ENCODE assay signal across 1 cellular context in the genomic region with DNA sequence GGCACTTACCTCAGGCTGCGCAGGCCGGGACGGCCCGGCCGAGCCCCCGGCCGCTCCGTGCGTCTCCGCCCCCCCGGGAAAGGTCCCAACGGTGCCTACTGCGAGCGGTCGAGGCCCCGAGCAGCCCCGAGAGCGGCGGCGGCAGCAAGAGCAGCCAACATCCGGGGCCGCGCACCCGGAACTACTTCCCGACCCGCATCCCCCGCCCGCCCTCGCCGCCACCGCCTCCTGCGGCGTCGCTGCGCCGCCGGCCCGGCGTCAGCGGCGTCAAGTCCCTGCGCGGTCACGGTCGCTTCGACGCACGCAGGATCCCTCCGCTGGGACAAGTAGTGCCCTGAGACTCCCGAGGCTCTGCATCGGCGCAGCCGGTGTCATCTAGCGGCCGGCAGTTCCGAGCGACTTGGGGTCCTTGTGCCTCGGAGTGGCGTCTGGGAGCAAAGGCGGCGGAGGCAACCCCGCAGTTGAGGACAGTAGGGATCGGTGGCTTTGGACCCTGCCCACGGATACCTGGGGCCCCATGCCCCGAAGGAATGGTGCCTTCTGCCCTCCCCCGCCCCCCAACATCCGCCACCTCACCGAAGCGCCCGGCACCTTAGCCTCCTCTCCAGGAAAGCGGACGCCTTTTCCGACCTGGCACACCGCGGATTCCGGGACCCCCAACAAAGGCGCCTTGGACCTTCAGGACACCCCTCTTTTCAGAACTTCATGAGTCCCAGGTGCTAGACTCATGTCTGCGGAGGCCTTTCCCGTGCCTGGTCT.
A peak's percentile ranks its signal among the peaks of the same experiment; 100 is the strongest.
TF ChIP-seq lines count a peak whose summit lies in the region.

FOXJ3 (minus strand) TSS at position 186 of the 759 bp plus-strand sequence. CDS start 24,142 bp downstream, outside the sequence.

TF ChIP-seq in WTC11, 78 proteins besides CTCF, POLR2A, EP300 and RAD21 (continued from another document and continues in another):
- TF ChIP-seq ZNF532 (CRISPR knock-in tag; IDR thresholded peaks at IDR 0.05; ENCODE audit: borderline replicate concordance) (no peak), ARID4B (CRISPR knock-in tag; IDR thresholded peaks at IDR 0.05; ENCODE audit: borderline replicate concordance) (peak; percentile 92; the same call in 1 of the 2 replicates), GTF2I (CRISPR knock-in tag; conservative IDR thresholded peaks at IDR 0.05) (no peak), NFATC4 (CRISPR knock-in tag; IDR thresholded peaks at IDR 0.05) (no peak), TP53 (CRISPR knock-in tag; IDR thresholded peaks at IDR 0.05) (no peak), TEAD4 (CRISPR knock-in tag; IDR thresholded peaks at IDR 0.05) (no peak), NR1H2 (CRISPR knock-in tag; IDR thresholded peaks at IDR 0.05) (no peak), ZNF671 (CRISPR knock-in tag; IDR thresholded peaks at IDR 0.05) (no peak), NFYB (CRISPR knock-in tag; conservative IDR thresholded peaks at IDR 0.05; ENCODE audit: low read depth) (peak; percentile 32; the same call in 1 of the 2 replicates), ZNF281 (CRISPR knock-in tag; IDR thresholded peaks at IDR 0.05) (peak; percentile 77), ZNF512 (CRISPR knock-in tag; IDR thresholded peaks at IDR 0.05; ENCODE audit: borderline replicate concordance) (no peak), IRF2 (CRISPR knock-in tag; IDR thresholded peaks at IDR 0.05; ENCODE audit: borderline replicate concordance, low read depth) (peak; percentile 77; the same call in 1 of the 2 replicates), TEAD1 (CRISPR knock-in tag; IDR thresholded peaks at IDR 0.05) (peak; percentile 96), RORB (CRISPR knock-in tag; IDR thresholded peaks at IDR 0.05) (no peak), ZNF423 (CRISPR knock-in tag; IDR thresholded peaks at IDR 0.05) (no peak), NR2C2 (CRISPR knock-in tag; IDR thresholded peaks at IDR 0.05) (peak; percentile 86), HMGA2 (CRISPR knock-in tag; IDR thresholded peaks at IDR 0.05) (no peak), IRF1 (CRISPR knock-in tag; IDR thresholded peaks at IDR 0.05) (peak; percentile 77), FOXP4 (CRISPR knock-in tag; IDR thresholded peaks at IDR 0.05) (peak; percentile 97)
- TF ChIP-seq, protein P1, sequence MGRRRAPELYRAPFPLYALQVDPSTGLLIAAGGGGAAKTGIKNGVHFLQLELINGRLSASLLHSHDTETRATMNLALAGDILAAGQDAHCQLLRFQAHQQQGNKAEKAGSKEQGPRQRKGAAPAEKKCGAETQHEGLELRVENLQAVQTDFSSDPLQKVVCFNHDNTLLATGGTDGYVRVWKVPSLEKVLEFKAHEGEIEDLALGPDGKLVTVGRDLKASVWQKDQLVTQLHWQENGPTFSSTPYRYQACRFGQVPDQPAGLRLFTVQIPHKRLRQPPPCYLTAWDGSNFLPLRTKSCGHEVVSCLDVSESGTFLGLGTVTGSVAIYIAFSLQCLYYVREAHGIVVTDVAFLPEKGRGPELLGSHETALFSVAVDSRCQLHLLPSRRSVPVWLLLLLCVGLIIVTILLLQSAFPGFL (CRISPR knock-in tag; IDR thresholded peaks at IDR 0.05; ENCODE audit: borderline replicate concordance), result 0 out of 2 replicates have a peak, but pooled peaks have one; percentile 18
- TF ChIP-seq, protein P2, sequence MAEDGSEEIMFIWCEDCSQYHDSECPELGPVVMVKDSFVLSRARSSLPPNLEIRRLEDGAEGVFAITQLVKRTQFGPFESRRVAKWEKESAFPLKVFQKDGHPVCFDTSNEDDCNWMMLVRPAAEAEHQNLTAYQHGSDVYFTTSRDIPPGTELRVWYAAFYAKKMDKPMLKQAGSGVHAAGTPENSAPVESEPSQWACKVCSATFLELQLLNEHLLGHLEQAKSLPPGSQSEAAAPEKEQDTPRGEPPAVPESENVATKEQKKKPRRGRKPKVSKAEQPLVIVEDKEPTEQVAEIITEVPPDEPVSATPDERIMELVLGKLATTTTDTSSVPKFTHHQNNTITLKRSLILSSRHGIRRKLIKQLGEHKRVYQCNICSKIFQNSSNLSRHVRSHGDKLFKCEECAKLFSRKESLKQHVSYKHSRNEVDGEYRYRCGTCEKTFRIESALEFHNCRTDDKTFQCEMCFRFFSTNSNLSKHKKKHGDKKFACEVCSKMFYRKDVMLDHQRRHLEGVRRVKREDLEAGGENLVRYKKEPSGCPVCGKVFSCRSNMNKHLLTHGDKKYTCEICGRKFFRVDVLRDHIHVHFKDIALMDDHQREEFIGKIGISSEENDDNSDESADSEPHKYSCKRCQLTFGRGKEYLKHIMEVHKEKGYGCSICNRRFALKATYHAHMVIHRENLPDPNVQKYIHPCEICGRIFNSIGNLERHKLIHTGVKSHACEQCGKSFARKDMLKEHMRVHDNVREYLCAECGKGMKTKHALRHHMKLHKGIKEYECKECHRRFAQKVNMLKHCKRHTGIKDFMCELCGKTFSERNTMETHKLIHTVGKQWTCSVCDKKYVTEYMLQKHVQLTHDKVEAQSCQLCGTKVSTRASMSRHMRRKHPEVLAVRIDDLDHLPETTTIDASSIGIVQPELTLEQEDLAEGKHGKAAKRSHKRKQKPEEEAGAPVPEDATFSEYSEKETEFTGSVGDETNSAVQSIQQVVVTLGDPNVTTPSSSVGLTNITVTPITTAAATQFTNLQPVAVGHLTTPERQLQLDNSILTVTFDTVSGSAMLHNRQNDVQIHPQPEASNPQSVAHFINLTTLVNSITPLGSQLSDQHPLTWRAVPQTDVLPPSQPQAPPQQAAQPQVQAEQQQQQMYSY (CRISPR knock-in tag; IDR thresholded peaks at IDR 0.05), result 0 out of 2 replicates have a peak, but pooled peaks have one; percentile 32
- TF ChIP-seq, protein P3, sequence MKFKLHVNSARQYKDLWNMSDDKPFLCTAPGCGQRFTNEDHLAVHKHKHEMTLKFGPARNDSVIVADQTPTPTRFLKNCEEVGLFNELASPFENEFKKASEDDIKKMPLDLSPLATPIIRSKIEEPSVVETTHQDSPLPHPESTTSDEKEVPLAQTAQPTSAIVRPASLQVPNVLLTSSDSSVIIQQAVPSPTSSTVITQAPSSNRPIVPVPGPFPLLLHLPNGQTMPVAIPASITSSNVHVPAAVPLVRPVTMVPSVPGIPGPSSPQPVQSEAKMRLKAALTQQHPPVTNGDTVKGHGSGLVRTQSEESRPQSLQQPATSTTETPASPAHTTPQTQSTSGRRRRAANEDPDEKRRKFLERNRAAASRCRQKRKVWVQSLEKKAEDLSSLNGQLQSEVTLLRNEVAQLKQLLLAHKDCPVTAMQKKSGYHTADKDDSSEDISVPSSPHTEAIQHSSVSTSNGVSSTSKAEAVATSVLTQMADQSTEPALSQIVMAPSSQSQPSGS (CRISPR knock-in tag; IDR thresholded peaks at IDR 0.05; ENCODE audit: borderline replicate concordance, low read depth), result no peak
